2 cellular contexts compared by ENCODE assay signal in the genomic region with DNA sequence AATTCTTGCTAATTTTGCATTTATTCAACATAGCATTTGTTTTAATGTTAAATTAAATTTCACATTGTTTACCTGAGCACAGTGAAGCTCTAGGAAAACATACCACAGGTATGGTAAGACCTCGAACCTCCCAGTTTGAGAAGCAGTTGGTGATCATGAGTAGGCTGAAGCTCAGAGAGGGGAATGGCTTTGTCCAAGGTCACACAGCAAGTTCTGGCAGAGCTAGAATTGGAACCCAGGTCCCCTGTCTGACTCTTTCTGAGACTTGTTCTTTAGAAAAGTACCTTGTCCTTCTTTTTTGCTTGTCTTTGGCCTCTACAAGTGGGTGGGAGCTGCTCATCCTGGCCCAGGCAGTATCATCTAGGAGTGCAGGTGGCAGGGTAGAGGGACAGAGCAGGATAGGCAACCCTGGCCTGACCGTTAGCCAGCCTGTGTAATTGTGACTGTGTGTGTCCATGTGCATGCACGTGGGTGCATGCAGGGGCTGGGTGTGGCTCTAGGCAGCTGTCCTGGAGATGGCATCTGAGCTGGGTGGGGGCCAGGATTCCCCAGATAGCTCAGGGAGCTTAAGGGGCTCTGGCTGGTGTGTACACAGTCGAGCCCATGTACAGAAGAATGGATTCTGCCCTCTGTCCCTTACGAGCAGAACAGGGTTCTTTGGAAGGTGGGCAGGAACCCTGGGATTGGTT.
TF ChIP-seq lines count a peak whose summit lies in the region.

No MANE protein-coding gene starts in this region.

TF ChIP-seq in SK-N-SH, 30 proteins besides CTCF, POLR2A, EP300 and RAD21:
- TF ChIP-seq GATA2 (CRISPR knock-in tag; IDR thresholded peaks at IDR 0.05): no peak

TF ChIP-seq in SK-N-SH treated with all-trans-retinoic acid at 6 μM for 48 hours, 23 proteins besides CTCF, POLR2A, EP300 and RAD21:
- TF ChIP-seq CSDC2 (CRISPR knock-in tag; IDR thresholded peaks at IDR 0.05): no peak
- no peak for TF ChIP-seq RARB (CRISPR knock-in tag; IDR thresholded peaks at IDR 0.05)
- TF ChIP-seq, protein P1, sequence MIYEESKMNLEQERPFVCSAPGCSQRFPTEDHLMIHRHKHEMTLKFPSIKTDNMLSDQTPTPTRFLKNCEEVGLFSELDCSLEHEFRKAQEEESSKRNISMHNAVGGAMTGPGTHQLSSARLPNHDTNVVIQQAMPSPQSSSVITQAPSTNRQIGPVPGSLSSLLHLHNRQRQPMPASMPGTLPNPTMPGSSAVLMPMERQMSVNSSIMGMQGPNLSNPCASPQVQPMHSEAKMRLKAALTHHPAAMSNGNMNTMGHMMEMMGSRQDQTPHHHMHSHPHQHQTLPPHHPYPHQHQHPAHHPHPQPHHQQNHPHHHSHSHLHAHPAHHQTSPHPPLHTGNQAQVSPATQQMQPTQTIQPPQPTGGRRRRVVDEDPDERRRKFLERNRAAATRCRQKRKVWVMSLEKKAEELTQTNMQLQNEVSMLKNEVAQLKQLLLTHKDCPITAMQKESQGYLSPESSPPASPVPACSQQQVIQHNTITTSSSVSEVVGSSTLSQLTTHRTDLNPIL (CRISPR knock-in tag; IDR thresholded peaks at IDR 0.05; ENCODE audit: low read depth): no peak
- TF ChIP-seq, protein P2, sequence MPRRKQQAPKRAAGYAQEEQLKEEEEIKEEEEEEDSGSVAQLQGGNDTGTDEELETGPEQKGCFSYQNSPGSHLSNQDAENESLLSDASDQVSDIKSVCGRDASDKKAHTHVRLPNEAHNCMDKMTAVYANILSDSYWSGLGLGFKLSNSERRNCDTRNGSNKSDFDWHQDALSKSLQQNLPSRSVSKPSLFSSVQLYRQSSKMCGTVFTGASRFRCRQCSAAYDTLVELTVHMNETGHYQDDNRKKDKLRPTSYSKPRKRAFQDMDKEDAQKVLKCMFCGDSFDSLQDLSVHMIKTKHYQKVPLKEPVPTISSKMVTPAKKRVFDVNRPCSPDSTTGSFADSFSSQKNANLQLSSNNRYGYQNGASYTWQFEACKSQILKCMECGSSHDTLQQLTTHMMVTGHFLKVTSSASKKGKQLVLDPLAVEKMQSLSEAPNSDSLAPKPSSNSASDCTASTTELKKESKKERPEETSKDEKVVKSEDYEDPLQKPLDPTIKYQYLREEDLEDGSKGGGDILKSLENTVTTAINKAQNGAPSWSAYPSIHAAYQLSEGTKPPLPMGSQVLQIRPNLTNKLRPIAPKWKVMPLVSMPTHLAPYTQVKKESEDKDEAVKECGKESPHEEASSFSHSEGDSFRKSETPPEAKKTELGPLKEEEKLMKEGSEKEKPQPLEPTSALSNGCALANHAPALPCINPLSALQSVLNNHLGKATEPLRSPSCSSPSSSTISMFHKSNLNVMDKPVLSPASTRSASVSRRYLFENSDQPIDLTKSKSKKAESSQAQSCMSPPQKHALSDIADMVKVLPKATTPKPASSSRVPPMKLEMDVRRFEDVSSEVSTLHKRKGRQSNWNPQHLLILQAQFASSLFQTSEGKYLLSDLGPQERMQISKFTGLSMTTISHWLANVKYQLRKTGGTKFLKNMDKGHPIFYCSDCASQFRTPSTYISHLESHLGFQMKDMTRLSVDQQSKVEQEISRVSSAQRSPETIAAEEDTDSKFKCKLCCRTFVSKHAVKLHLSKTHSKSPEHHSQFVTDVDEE (CRISPR knock-in tag; IDR thresholded peaks at IDR 0.05): no peak
